In the genomic region with DNA sequence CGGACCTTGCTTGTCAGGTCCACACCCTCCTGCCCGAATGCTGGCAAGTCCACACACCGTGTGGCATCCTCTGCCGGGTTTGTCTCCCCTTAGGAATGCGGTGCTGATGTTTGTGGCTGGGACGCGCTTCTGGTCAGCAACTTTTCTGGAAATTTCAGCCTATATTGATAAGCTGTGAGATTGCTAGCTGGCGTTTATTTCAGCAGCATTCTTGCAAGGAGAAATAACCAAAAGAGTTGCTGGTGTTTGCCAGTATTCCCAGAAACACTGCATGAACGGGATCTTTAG, we compare ENCODE assay signal across 8 cellular contexts. TPM values are rescaled to one million over a fixed set of nuclear protein-coding genes. Genes with fewer than 3 reads are reported as not detected.
DNase-seq lines count a peak whose midpoint lies in the region; ATAC-seq and TF ChIP-seq lines count a peak whose summit lies in the region.

No MANE protein-coding gene starts in this region.

- H3K27ac ChIP-seq in right atrium auricular region = peak overlapping the region; percentile 95 to 96

- H3K9me3 Mint-ChIP-seq in activated T-helper 1 cell treated with anti-CD3 and anti-CD28 coated beads, Interleukin-12 subunit alpha, Interleukin-12 subunit beta, Interleukin-2, Interleukin-4 antibody, amounts not matched to agents 30 ng/mL and 10 ng/mL and 1 ng/mL, durations not matched to agents 14 hours and 24 hours and 36 hours = no peaks in the 10 kb centered on the region

- peaks cover 0 to 35% of the 10 kb centered on the region in 2 donors for H3K4me1 ChIP-seq in right atrium auricular region

- H3K27me3 ChIP-seq in BJ (ENCODE audit: control insufficient read depth, insufficient read depth, low read length) (no peaks in the 10 kb centered on the region), right atrium auricular region (no peaks in the 10 kb centered on the region)

- no peaks in the 10 kb centered on the region; the same call in 1 of the 2 replicates for H3K36me3 ChIP-seq in BJ (ENCODE audit: control insufficient read depth, insufficient read depth, low read length)
- H3K36me3 ChIP-seq in right atrium auricular region = peaks cover 7% of the 10 kb centered on the region

- TF ChIP-seq CTCF in BJ (IDR thresholded peaks at IDR 0.05; ENCODE audit: insufficient read depth, low read depth, low read length) = no peak
- no peak for TF ChIP-seq CTCF in right atrium auricular region (IDR thresholded peaks at IDR 0.05)
- TF ChIP-seq CTCF in retinal pigment epithelial cell (conservative IDR thresholded peaks at IDR 0.05; ENCODE audit: low read depth, low read length) = no peak

- H3K27ac Mint-ChIP-seq in activated T-helper 1 cell treated with anti-CD3 and anti-CD28 coated beads, Interleukin-12 subunit alpha, Interleukin-12 subunit beta, Interleukin-2, Interleukin-4 antibody, amounts not matched to agents 30 ng/mL and 10 ng/mL and 1 ng/mL, durations not matched to agents 14 hours and 24 hours and 36 hours = peak overlapping the region; percentile 16

- POLR2A ChIA-PET in BJ (lab: Charles Lee) = no interaction called here

- peaks cover 41% of the 10 kb centered on the region for H3K4me1 Mint-ChIP-seq in activated T-helper 1 cell treated with anti-CD3 and anti-CD28 coated beads, Interleukin-12 subunit alpha, Interleukin-12 subunit beta, Interleukin-2, Interleukin-4 antibody, amounts not matched to agents 30 ng/mL and 10 ng/mL and 1 ng/mL, durations not matched to agents 14 hours and 24 hours and 36 hours (ENCODE audit: low read depth)

- ATAC-seq in HG02884 (IDR thresholded peaks at IDR 0.05; ENCODE audit: unreplicated experiment) (peak; percentile 17), HG02678 (IDR thresholded peaks at IDR 0.05; ENCODE audit: unreplicated experiment) (no peak)

- peaks cover 23% of the 10 kb centered on the region for H3K36me3 Mint-ChIP-seq in activated T-helper 1 cell treated with anti-CD3 and anti-CD28 coated beads, Interleukin-12 subunit alpha, Interleukin-12 subunit beta, Interleukin-2, Interleukin-4 antibody, amounts not matched to agents 30 ng/mL and 10 ng/mL and 1 ng/mL, durations not matched to agents 14 hours and 24 hours and 36 hours (ENCODE audit: low read depth)

- DNase-seq in BJ (ENCODE audit: low read depth) = peak; percentile 9
- DNase-seq in activated T-helper 1 cell treated with anti-CD3 and anti-CD28 coated beads, Interleukin-12 subunit alpha, Interleukin-12 subunit beta, Interleukin-2, Interleukin-4 antibody, amounts not matched to agents 30 ng/mL and 10 ng/mL and 1 ng/mL, durations not matched to agents 14 hours and 24 hours and 36 hours (ENCODE audit: low spot score) = no peak
- no peak for DNase-seq in right atrium auricular region (ENCODE audit: low spot score)
- no peak for DNase-seq in retinal pigment epithelial cell (ENCODE audit: low read depth)
- DNase-seq in NCI-H2171 (lab: John Stamatoyannopoulos, UW) = no peak
- DNase-seq in NCI-H2081 treated with DMSO at 0.1 percent for 48 hours (lab: John Stamatoyannopoulos, UW) = no peak

- intact Hi-C loops in activated T-helper 1 cell treated with anti-CD3 and anti-CD28 coated beads, Interleukin-12 subunit alpha, Interleukin-12 subunit beta, Interleukin-2, Interleukin-4 antibody, amounts not matched to agents 30 ng/mL and 10 ng/mL and 1 ng/mL, durations not matched to agents 14 hours and 24 hours and 36 hours (cut with micrococcal nuclease) = loop anchor here (1.0 to 10.0 kb wide), 8 partner anchors 60 to 617 kb away; a partner anchor contains a TSS

- H3K9me3 ChIP-seq in right atrium auricular region = no peaks in the 10 kb centered on the region

- H3K27me3 Mint-ChIP-seq in activated T-helper 1 cell treated with anti-CD3 and anti-CD28 coated beads, Interleukin-12 subunit alpha, Interleukin-12 subunit beta, Interleukin-2, Interleukin-4 antibody, amounts not matched to agents 30 ng/mL and 10 ng/mL and 1 ng/mL, durations not matched to agents 14 hours and 24 hours and 36 hours (ENCODE audit: insufficient read depth) = no peaks in the 10 kb centered on the region

- H3K4me3 ChIP-seq in BJ (ENCODE audit: low read depth, low read length) (peak overlapping the region; percentile 89), right atrium auricular region (peak overlapping the region; percentile 97), retinal pigment epithelial cell (ENCODE audit: low read length) (peak overlapping the region; percentile 90)

- peak overlapping the region; percentile 100 for H3K4me3 Mint-ChIP-seq in activated T-helper 1 cell treated with anti-CD3 and anti-CD28 coated beads, Interleukin-12 subunit alpha, Interleukin-12 subunit beta, Interleukin-2, Interleukin-4 antibody, amounts not matched to agents 30 ng/mL and 10 ng/mL and 1 ng/mL, durations not matched to agents 14 hours and 24 hours and 36 hours

- CTCF ChIA-PET in BJ (lab: Yijun Ruan, JAX) = no interaction called here

RNA-seq across cellular contexts. Expression of a gene that starts 0.6 kb away (rescaled TPM):
- polyA plus RNA-seq in BJ (2011; rRNA removed) = 15.5 and 30.9 TPM in 2 replicates
- 19.8 and 22.0 TPM in 2 replicates for polyA minus RNA-seq in BJ (2011; rRNA and poly(A)+ RNA removed)
- 32.5 and 37.3 TPM in 2 replicates for total RNA-seq in activated T-helper 1 cell treated with anti-CD3 and anti-CD28 coated beads, Interleukin-12 subunit alpha, Interleukin-12 subunit beta, Interleukin-2, Interleukin-4 antibody, amounts not matched to agents 30 ng/mL and 10 ng/mL and 1 ng/mL, durations not matched to agents 14 hours and 24 hours and 36 hours
- 10 to 100 TPM; 11.6 to 14.0 TPM for total RNA-seq in right atrium auricular region

RNA-seq across cellular contexts. Expression of a gene that starts 0.7 kb away (rescaled TPM):
- polyA plus RNA-seq in BJ (2011; rRNA removed) = 58.8 and 110 TPM in 2 replicates
- polyA minus RNA-seq in BJ (2011; rRNA and poly(A)+ RNA removed) = 18.4 and 29.3 TPM in 2 replicates
- 24.0 and 26.6 TPM in 2 replicates for total RNA-seq in activated T-helper 1 cell treated with anti-CD3 and anti-CD28 coated beads, Interleukin-12 subunit alpha, Interleukin-12 subunit beta, Interleukin-2, Interleukin-4 antibody, amounts not matched to agents 30 ng/mL and 10 ng/mL and 1 ng/mL, durations not matched to agents 14 hours and 24 hours and 36 hours
- total RNA-seq in right atrium auricular region = 10 to 100 TPM; 33.0 to 56.4 TPM

RNA-seq across cellular contexts. Expression of a gene that starts 59.8 kb away (rescaled TPM):
- 3.9 and 4.1 TPM in 2 replicates for polyA plus RNA-seq in BJ (2011; rRNA removed)
- 2.3 and 4.5 TPM in 2 replicates for polyA minus RNA-seq in BJ (2011; rRNA and poly(A)+ RNA removed)
- total RNA-seq in activated T-helper 1 cell treated with anti-CD3 and anti-CD28 coated beads, Interleukin-12 subunit alpha, Interleukin-12 subunit beta, Interleukin-2, Interleukin-4 antibody, amounts not matched to agents 30 ng/mL and 10 ng/mL and 1 ng/mL, durations not matched to agents 14 hours and 24 hours and 36 hours = 205 and 206 TPM in 2 replicates
- total RNA-seq in right atrium auricular region = 1 to 10 TPM; 1.7 to 5.7 TPM

Comparison
In these comparisons a context has a peak if more than half of its experiments do, and no peak if none do; other contexts are left out.
1. RNA of a gene that starts 59.8 kb away (total RNA-seq): 205 to 206 TPM in activated T-helper 1 cell treated with anti-CD3 and anti-CD28 coated beads, Interleukin-12 subunit alpha, Interleukin-12 subunit beta, Interleukin-2, Interleukin-4 antibody, amounts not matched to agents 30 ng/mL and 10 ng/mL and 1 ng/mL, durations not matched to agents 14 hours and 24 hours and 36 hours; 1.7 to 5.7 TPM in right atrium auricular region; every median in the first group is over 10 times any median in the second.
2. Peak in every context shown above with its lines, with median percentiles within 50 percentile points of each other: H3K4me3 ChIP-seq.